ENCODE assay signal across 23 cellular contexts in genomic region chr9:88501086-88501485, GRCh38. TPM values are rescaled to one million over a fixed set of nuclear protein-coding genes. Genes with fewer than 3 reads are reported as not detected.
"Had no signal": no experiment of that assay in that cellular context is flagged by ENCODE, and none has a peak within 500 bp of the region (broad histone marks: within the 10 kb centered on the region; RNA-seq: fewer than 3 reads in every experiment).

No MANE protein-coding gene starts in this region.

- H3K4me1 ChIP-seq: neural progenitor cell, parathyroid adenoma, psoas muscle, right lobe of liver, tibial nerve, vagina had no signal

- H3K27me3 ChIP-seq: heart left ventricle, neural progenitor cell, neutrophil, right lobe of liver, tibial nerve, vagina had no signal

- H3K9me3 ChIP-seq: heart left ventricle, left ventricle myocardium inferior, mucosa of descending colon, neutrophil, psoas muscle, right lobe of liver, tibial nerve, vagina had no signal

- H3K4me3 ChIP-seq: heart left ventricle, left ventricle myocardium inferior, lung, mucosa of descending colon, neural progenitor cell, psoas muscle, right lobe of liver, skin epidermis, tibial nerve, vagina had no signal

- DNase-seq: heart left ventricle; hypothalamus; immature natural killer cell; left ventricle myocardium inferior; mesendoderm; midbrain; mucosa of descending colon; naive thymus-derived CD8-positive, alpha-beta T cell; nephron progenitor cell; occipital lobe; psoas muscle; right lobe of liver; stimulated activated CD4-positive, alpha-beta T cell treated with anti-CD3 and anti-CD28 coated beads, Interleukin-4, amount 100 ng/mL, for 24 hours; stimulated activated naive CD4-positive, alpha-beta T cell had no signal

- H3K27ac ChIP-seq: heart left ventricle, left ventricle myocardium inferior, neural progenitor cell, neutrophil, parathyroid adenoma, psoas muscle, right lobe of liver, skin epidermis, tibial nerve, vagina had no signal

- ATAC-seq: heart left ventricle; mucosa of descending colon; naive thymus-derived CD8-positive, alpha-beta T cell; psoas muscle; right lobe of liver; stimulated activated effector memory CD8-positive, alpha-beta T cell treated with anti-CD3 and anti-CD28 coated beads, Interleukin-12 subunit alpha, Interleukin-12 subunit beta, amount 100 ng/mL, for 72 hours had no signal

- H3K36me3 ChIP-seq: heart left ventricle, left ventricle myocardium inferior, neural progenitor cell, neutrophil, right lobe of liver, tibial nerve, vagina had no signal

RNA-seq across cellular contexts. Expression of gene NXNL2, which starts 33.9 kb away (rescaled TPM):
- total RNA-seq: heart left ventricle; mucosa of descending colon; naive thymus-derived CD8-positive, alpha-beta T cell; psoas muscle; right lobe of liver; subcutaneous adipose tissue had no signal
- polyA plus RNA-seq: immature natural killer cell; naive thymus-derived CD8-positive, alpha-beta T cell had no signal
